ENCODE assay signal across 1 cellular context in the genomic region with DNA sequence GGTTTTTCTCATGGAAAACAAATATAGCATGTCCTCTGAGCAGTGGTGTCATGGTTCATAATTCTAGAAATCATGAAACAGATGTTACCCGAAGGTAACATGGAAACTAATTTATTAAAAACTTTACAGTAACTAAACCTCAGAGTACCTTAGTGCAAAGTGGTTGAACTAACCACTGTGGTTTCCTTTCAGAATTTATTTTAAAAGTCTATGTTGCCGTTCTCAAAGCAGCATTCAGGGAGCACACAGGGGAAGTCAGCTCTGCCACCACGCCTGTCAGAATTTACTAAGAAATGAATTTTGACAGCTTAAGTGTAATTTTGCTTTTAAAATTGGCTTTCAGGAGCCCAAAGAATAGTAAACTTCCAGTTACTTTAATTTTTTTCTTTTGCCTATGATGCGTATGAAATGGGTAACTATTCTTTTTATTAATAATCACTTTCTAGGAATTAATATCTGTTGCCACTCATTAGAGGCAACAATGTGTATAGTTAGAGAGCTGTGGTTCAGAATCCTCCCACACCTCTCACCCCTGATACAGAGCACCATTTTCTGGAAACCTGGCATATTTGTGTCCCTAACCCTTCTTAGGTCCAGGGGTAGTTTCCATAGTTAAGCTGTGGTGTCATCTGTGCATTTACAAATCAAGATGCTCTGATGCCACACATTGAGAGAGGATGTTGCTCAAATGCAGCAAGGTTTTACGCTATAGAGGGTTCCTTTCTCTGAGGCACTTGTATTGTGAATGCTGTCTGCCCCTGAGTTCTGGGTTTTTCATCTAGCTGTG.
TF ChIP-seq lines count a peak whose summit lies in the region.

No MANE protein-coding gene starts in this region.

TF ChIP-seq in WTC11, 78 proteins besides CTCF, POLR2A, EP300 and RAD21 (continued from another document):
- no peak for TF ChIP-seq ZNF138 (CRISPR knock-in tag; conservative IDR thresholded peaks at IDR 0.05)
- no peak for TF ChIP-seq ZNF671 (CRISPR knock-in tag; IDR thresholded peaks at IDR 0.05)
- TF ChIP-seq, protein P1, sequence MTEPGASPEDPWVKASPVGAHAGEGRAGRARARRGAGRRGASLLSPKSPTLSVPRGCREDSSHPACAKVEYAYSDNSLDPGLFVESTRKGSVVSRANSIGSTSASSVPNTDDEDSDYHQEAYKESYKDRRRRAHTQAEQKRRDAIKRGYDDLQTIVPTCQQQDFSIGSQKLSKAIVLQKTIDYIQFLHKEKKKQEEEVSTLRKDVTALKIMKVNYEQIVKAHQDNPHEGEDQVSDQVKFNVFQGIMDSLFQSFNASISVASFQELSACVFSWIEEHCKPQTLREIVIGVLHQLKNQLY (CRISPR knock-in tag; IDR thresholded peaks at IDR 0.05): no peak
- TF ChIP-seq NFE2L1 (CRISPR knock-in tag; IDR thresholded peaks at IDR 0.05): no peak
TF ChIP-seq in WTC11: peak in this region for 0.
